Comparison of ENCODE assay signal across 8 cellular contexts in the genomic region with DNA sequence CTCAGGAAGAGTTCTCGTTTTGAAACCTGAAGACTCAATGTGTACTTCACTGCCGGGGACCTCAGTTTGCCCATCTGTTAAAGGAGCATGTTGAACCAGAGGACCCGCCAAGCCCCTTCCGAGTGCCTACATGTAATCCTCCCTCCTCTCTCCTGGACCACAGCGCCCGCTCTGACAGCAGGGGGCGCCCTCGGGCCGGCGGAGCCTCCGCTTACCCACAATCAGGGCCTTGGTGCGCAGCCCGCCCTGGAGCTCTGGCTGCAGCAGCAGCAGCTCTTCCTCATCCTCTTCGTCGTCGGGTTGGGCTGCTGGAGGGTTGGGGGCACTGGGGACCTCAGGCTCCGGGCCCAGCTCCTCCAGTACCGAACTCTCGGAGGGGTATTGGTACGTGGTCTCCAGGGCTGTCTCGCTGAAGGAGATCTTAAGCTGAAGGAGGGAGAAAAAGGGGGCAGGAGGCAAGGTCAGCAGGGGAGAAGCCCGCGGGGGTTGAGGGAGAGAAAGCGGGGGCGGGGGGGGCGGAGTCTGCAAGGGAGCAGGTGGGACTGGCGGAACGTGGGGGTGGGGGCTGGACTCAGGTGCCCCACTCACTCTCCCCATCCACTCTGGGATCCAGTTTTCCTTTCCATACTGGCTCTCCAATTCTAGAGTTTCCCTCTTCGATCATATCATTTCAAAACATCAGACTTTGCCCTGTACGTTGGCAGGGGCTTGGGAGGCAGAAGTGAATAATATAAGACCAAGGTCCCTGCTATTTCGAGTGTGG. TPM values are rescaled to one million over a fixed set of nuclear protein-coding genes. Genes with fewer than 3 reads are reported as not detected.
DNase-seq lines count a peak whose midpoint lies in the region; ATAC-seq lines count a peak whose summit lies in the region.

No MANE protein-coding gene starts in this region.

- H3K27ac Mint-ChIP-seq in activated CD8-positive, alpha-beta T cell treated with anti-CD3 and anti-CD28 coated beads, Interleukin-2, amount 10 ng/mL, durations not matched to agents 7 days and 5 days, result peak overlapping the region; percentile 98

- ATAC-seq in HG02870 (IDR thresholded peaks at IDR 0.05; ENCODE audit: unreplicated experiment) (peak; percentile 37), GM21515 (IDR thresholded peaks at IDR 0.05; ENCODE audit: unreplicated experiment) (no peak)
- peak; percentile 54 for ATAC-seq in activated CD8-positive, alpha-beta T cell treated with anti-CD3 and anti-CD28 coated beads, Interleukin-2, amount 10 ng/mL, durations not matched to agents 7 days and 5 days

- peaks cover 30% of the 10 kb centered on the region for H3K4me1 Mint-ChIP-seq in activated CD8-positive, alpha-beta T cell treated with anti-CD3 and anti-CD28 coated beads, Interleukin-2, amount 10 ng/mL, durations not matched to agents 7 days and 5 days (ENCODE audit: low read depth)

- peak; percentile 62 for DNase-seq in DMS114 treated with DMSO at 0.1 percent for 48 hours (lab: John Stamatoyannopoulos, UW; ENCODE audit: unreplicated experiment)
- DNase-seq in NCI-H69 (lab: John Stamatoyannopoulos, UW), result peak; percentile 79
- DNase-seq in activated CD8-positive, alpha-beta T cell treated with anti-CD3 and anti-CD28 coated beads, Interleukin-2, amount 10 ng/mL, durations not matched to agents 7 days and 5 days, result peak; percentile 94
- peak; percentile 91 for DNase-seq in ecto neural progenitor cell (ENCODE audit: low spot score)
- peak; percentile 86 for DNase-seq in medulla oblongata (ENCODE audit: extremely low spot score)
- peak; percentile 82 to 86 (median 84) for DNase-seq in stimulated activated CD4-positive, alpha-beta T cell treated with anti-CD3 and anti-CD28 coated beads, TNF-alpha, amount 100 ng/mL, for 48 hours (ENCODE audit: low read depth in 3 of 3)

- peak overlapping the region; percentile 93 for H3K4me3 Mint-ChIP-seq in activated CD8-positive, alpha-beta T cell treated with anti-CD3 and anti-CD28 coated beads, Interleukin-2, amount 10 ng/mL, durations not matched to agents 7 days and 5 days

- CTCF ChIA-PET in activated CD8-positive, alpha-beta T cell treated with anti-CD3 and anti-CD28 coated beads, Interleukin-2, amount 10 ng/mL, durations not matched to agents 7 days and 5 days (lab: Charles Lee), result interaction anchor here (0.6 to 15.7 kb wide), 40 partner anchors 9 to 237 kb away, joined by 3 to 686 read pairs (median 5); partner anchors contain the start of genes ABCF1, IER3, MDC1 and MRPS18B

- peaks cover 84% of the 10 kb centered on the region for H3K36me3 Mint-ChIP-seq in activated CD8-positive, alpha-beta T cell treated with anti-CD3 and anti-CD28 coated beads, Interleukin-2, amount 10 ng/mL, durations not matched to agents 7 days and 5 days (ENCODE audit: low read depth)

- POLR2A ChIA-PET in activated CD8-positive, alpha-beta T cell treated with anti-CD3 and anti-CD28 coated beads, Interleukin-2, amount 10 ng/mL, durations not matched to agents 7 days and 5 days (lab: Charles Lee), result interaction anchor here (0.7 to 8.3 kb wide), 10 partner anchors 9 to 63 kb away, joined by 3 to 343 read pairs (median 5); partner anchors contain the start of genes FLOT1, MDC1, MRPS18B and PPP1R10

- H3K27me3 Mint-ChIP-seq in activated CD8-positive, alpha-beta T cell treated with anti-CD3 and anti-CD28 coated beads, Interleukin-2, amount 10 ng/mL, durations not matched to agents 7 days and 5 days (ENCODE audit: low read depth), result no peaks in the 10 kb centered on the region

- no peaks in the 10 kb centered on the region for H3K9me3 Mint-ChIP-seq in activated CD8-positive, alpha-beta T cell treated with anti-CD3 and anti-CD28 coated beads, Interleukin-2, amount 10 ng/mL, durations not matched to agents 7 days and 5 days (ENCODE audit: insufficient read depth)

RNA-seq across cellular contexts. Expression of gene DHX16, which starts 6.3 kb away (rescaled TPM):
- 10 to 100 TPM; 38.5 to 41.0 TPM for total RNA-seq in activated CD8-positive, alpha-beta T cell treated with anti-CD3 and anti-CD28 coated beads, Interleukin-2, amount 10 ng/mL, durations not matched to agents 7 days and 5 days

RNA-seq across cellular contexts. Expression of gene PPP1R18, which starts 7.3 kb away (rescaled TPM):
- 100 to 1,000 TPM; 286 to 304 TPM for total RNA-seq in activated CD8-positive, alpha-beta T cell treated with anti-CD3 and anti-CD28 coated beads, Interleukin-2, amount 10 ng/mL, durations not matched to agents 7 days and 5 days

RNA-seq across cellular contexts. Expression of gene NRM, which starts 11.6 kb away (rescaled TPM):
- total RNA-seq in activated CD8-positive, alpha-beta T cell treated with anti-CD3 and anti-CD28 coated beads, Interleukin-2, amount 10 ng/mL, durations not matched to agents 7 days and 5 days, result 10 to 100 TPM; 41.7 to 44.6 TPM

RNA-seq across cellular contexts. Expression of gene C6orf136, which starts 32.2 kb away (rescaled TPM):
- 10 to 100 TPM; 31.6 to 40.1 TPM for total RNA-seq in activated CD8-positive, alpha-beta T cell treated with anti-CD3 and anti-CD28 coated beads, Interleukin-2, amount 10 ng/mL, durations not matched to agents 7 days and 5 days

RNA-seq across cellular contexts. Expression of gene MDC1, which starts 37.9 kb away (rescaled TPM):
- 10 to 100 TPM; 48.5 to 52.4 TPM for total RNA-seq in activated CD8-positive, alpha-beta T cell treated with anti-CD3 and anti-CD28 coated beads, Interleukin-2, amount 10 ng/mL, durations not matched to agents 7 days and 5 days
